17 cellular contexts compared by ENCODE assay signal in the genomic region with DNA sequence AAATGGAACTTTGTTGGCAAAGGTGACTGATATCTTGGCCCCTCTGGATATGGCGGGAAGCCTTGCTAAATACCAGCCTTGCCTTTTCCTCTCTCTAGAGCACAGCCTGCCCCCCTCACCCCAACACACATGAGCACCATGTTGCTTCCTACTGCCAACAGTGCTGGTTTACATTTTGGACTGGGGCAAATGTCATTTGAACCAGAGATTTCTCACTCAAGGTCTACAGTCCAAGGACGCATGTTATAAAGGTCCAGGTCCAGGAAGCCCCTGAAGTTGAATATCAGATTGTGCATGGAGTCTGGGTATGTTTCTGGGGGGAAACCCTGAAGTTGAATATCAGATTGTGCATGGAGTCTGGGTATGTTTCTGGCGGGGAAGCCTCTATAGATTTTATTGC. TPM values are rescaled to one million over a fixed set of nuclear protein-coding genes. Genes with fewer than 3 reads are reported as not detected.
A peak's percentile ranks its signal among the peaks of the same experiment; 100 is the strongest.
DNase-seq lines count a peak whose midpoint lies in the region; ATAC-seq, FAIRE-seq and TF ChIP-seq lines count a peak whose summit lies in the region.
"Had no signal": no experiment of that assay in that cellular context is flagged by ENCODE, and none has a peak within 500 bp of the region (broad histone marks: within the 10 kb centered on the region; RNA-seq: fewer than 3 reads in every experiment).

No MANE protein-coding gene starts in this region.

- peaks cover 8% of the 10 kb centered on the region for H3K27me3 Mint-ChIP-seq in nephron progenitor cell (ENCODE audit: low read depth, poor library complexity)
- no peaks in the 10 kb centered on the region for H3K27me3 Mint-ChIP-seq in T-cell
- H3K27me3 Mint-ChIP-seq: activated CD4-positive, alpha-beta T cell treated with anti-CD3 and anti-CD28 coated beads, Interleukin-2, amount 10 ng/mL, durations not matched to agents 7 days and 5 days had no signal

- TF ChIP-seq CTCF in nephron progenitor cell (IDR thresholded peaks at IDR 0.05) (no peak), thyroid gland (IDR thresholded peaks at IDR 0.05) (no peak)

- H3K4me3 Mint-ChIP-seq in nephron progenitor cell (no peak overlapping the region), T-cell (no peak overlapping the region)
- H3K4me3 Mint-ChIP-seq: activated CD4-positive, alpha-beta T cell treated with anti-CD3 and anti-CD28 coated beads, Interleukin-2, amount 10 ng/mL, durations not matched to agents 7 days and 5 days; endodermal cell had no signal

- H3K27ac ChIP-seq in SJSA1 (peak overlapping the region; percentile 84), esophagus (ENCODE audit: low read depth in 2 of 2, low read length in 1 of 2) (peak overlapping the region; percentile 34 to 46), thyroid gland (peak overlapping the region in 2 of 3 donors; percentile 10 to 28)

- no peak for FAIRE-seq in urothelium cell line (lab: Jason Lieb, UNC)
- FAIRE-seq: GM18507, H1 had no signal

- H3K27me3 ChIP-seq in SJSA1 (replicated peaks): no peaks in the 10 kb centered on the region
- H3K27me3 ChIP-seq in esophagus (ENCODE audit: control insufficient read depth in 1 of 2, insufficient read depth in 2 of 2, low read length in 2 of 2): no peaks in the 10 kb centered on the region
- no peaks in the 10 kb centered on the region for H3K27me3 ChIP-seq in thyroid gland

- H3K36me3 ChIP-seq in SJSA1 (peaks cover 15% of the 10 kb centered on the region; the same call in 1 of the 2 replicates), esophagus (ENCODE audit: control insufficient read depth in 2 of 2, insufficient read depth in 2 of 2, low read length in 1 of 2) (no peaks in the 10 kb centered on the region), thyroid gland (no peaks in the 10 kb centered on the region)

- peaks cover 6% of the 10 kb centered on the region for H3K36me3 Mint-ChIP-seq in nephron progenitor cell (ENCODE audit: low read depth)
- H3K36me3 Mint-ChIP-seq in T-cell: no peaks in the 10 kb centered on the region

- POLR2A ChIA-PET in T-cell (lab: Charles Lee): no interaction called here

- H3K4me1 ChIP-seq in SJSA1 (replicated peaks): peaks cover 34% of the 10 kb centered on the region
- H3K4me1 ChIP-seq in esophagus (ENCODE audit: control insufficient read depth in 2 of 2, insufficient read depth in 2 of 2, low read length in 1 of 2): peaks cover 3 to 14% of the 10 kb centered on the region in 2 donors
- H3K4me1 ChIP-seq in thyroid gland: peaks cover 0 to 27% of the 10 kb centered on the region in 2 donors

- ATAC-seq in T-cell (replicated peaks in 1 of 4): no peak
- ATAC-seq: PC-3 had no signal

- intact Hi-C loops in thyroid gland (cut with DNase I): no loop called here

- CTCF ChIA-PET in T-cell (lab: Charles Lee): no interaction called here

- peaks cover 11% of the 10 kb centered on the region for H3K9me3 Mint-ChIP-seq in nephron progenitor cell
- peaks cover 1 to 4% (median 3%) of the 10 kb centered on the region in 3 donors for H3K9me3 Mint-ChIP-seq in T-cell

- H3K4me3 ChIP-seq in SJSA1: no peak overlapping the region
- no peak overlapping the region for H3K4me3 ChIP-seq in esophagus (ENCODE audit: low read depth in 1 of 2, low read length in 2 of 2)
- no peak overlapping the region for H3K4me3 ChIP-seq in thyroid gland (replicated peaks in 1 of 3)

- H3K27ac Mint-ChIP-seq in nephron progenitor cell (peak overlapping the region; percentile 45), T-cell (no peak overlapping the region)
- H3K27ac Mint-ChIP-seq: activated CD4-positive, alpha-beta T cell treated with anti-CD3 and anti-CD28 coated beads, Interleukin-2, amount 10 ng/mL, durations not matched to agents 7 days and 5 days had no signal

- H3K9me3 ChIP-seq in SJSA1 (replicated peaks) (no peaks in the 10 kb centered on the region), esophagus (ENCODE audit: control insufficient read depth in 2 of 2, insufficient read depth in 1 of 2, low read depth in 1 of 2, low read length in 1 of 2) (peaks cover 0 to 1% of the 10 kb centered on the region in 2 donors), thyroid gland (no peaks in the 10 kb centered on the region)

- DNase-seq in SJSA1 (ENCODE audit: low read depth in 1 of 2, low spot score in 2 of 2) (no peak), nephron progenitor cell (no peak), thyroid gland (no peak), NCI-H2029 treated with DMSO at 0.1 percent for 48 hours (lab: John Stamatoyannopoulos, UW) (no peak), T-cell (no peak), urothelium cell line (ENCODE audit: low spot score) (no peak)
- DNase-seq in activated CD4-positive, alpha-beta T cell treated with anti-CD3 and anti-CD28 coated beads for 1 hour: no peak
- DNase-seq: activated CD4-positive, alpha-beta T cell treated with anti-CD3 and anti-CD28 coated beads, Interleukin-2, amount 10 ng/mL, durations not matched to agents 7 days and 5 days; activated T-cell treated with anti-CD3 and anti-CD28 coated beads, Interleukin-2, amount 50 U/mL, for 48 hours; KG1; NCI-H524; PC-3; T-helper 2 cell had no signal

- 89% methylated on average over 3 of the region's 3 CpGs for WGBS in esophagus, 2 donors
- WGBS in thyroid gland, 2 donors: 94 to 95% methylated on average over 3 of the region's 3 CpGs

- no peak for TF ChIP-seq POLR2A in thyroid gland (IDR thresholded peaks at IDR 0.05)

- peaks cover 54% of the 10 kb centered on the region for H3K4me1 Mint-ChIP-seq in nephron progenitor cell
- H3K4me1 Mint-ChIP-seq in T-cell: no peaks in the 10 kb centered on the region
- H3K4me1 Mint-ChIP-seq: activated CD4-positive, alpha-beta T cell treated with anti-CD3 and anti-CD28 coated beads, Interleukin-2, amount 10 ng/mL, durations not matched to agents 7 days and 5 days had no signal

RNA-seq across cellular contexts. Expression of a gene that starts 19.9 kb away (rescaled TPM):
- 7.4 and 15.4 TPM in 2 replicates for total RNA-seq in SJSA1 (2014; rRNA removed; shearing (Covaris generic))
- polyA plus RNA-seq in esophagus: 1 to 10 TPM; 6.9 to 8.6 TPM
- total RNA-seq in thyroid gland: 10 to 100 TPM in 2 of 4 donors, 1 to 10 TPM in 2; 8.2 to 29.9 (median 10.9) TPM
- under 1 TPM; 0.07 to 0.64 (median 0.20) TPM for total RNA-seq in T-cell

Comparison
In these comparisons a context has a peak if more than half of its experiments do, and no peak if none do; other contexts are left out.
1. H3K27ac ChIP-seq: peak in every context shown above with its lines; median percentile 84 in SJSA1; 40 in esophagus; 19 in thyroid gland.